ENCODE assay signal across 9 cellular contexts in the genomic region with DNA sequence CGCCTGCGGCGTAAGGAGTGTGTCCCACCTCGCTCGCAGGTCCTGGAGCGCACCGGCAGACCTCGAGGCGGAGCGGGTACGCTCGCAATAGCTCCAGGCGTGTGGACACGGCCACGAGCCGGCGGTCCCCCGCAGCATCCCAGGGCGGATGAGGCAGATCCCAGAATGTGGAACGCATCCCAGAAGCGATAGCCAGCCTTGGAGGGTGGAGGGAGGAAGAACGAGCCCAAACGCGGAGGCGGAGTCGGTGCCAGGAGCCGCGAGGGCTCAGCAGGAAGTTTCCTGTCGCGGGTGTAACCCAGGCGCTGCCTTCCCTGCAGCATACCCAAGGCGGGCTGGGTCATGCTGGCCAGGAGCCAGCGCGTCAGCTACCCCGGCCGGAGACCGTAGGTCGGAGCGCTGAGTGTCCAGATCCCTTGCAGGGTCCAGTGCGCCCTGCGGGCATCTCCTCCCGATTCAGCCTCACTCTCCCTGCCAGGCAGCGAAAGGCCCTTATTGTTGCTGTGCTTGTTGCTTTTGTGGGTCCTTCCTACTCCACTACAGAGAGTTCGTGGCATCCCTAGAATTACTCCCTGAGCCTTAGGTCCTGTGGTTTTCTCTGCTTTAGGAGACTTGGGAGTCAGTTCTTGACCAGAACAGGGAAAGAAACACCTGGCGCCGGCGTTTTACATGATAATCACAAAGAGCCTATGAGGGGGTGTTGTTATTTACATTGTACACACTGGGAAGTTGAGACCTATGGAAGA. TPM values are rescaled to one million over a fixed set of nuclear protein-coding genes. Genes with fewer than 3 reads are reported as not detected.
DNase-seq lines count a peak whose midpoint lies in the region; ATAC-seq, FAIRE-seq and TF ChIP-seq lines count a peak whose summit lies in the region.
"Had no signal": no experiment of that assay in that cellular context is flagged by ENCODE, and none has a peak within 500 bp of the region (broad histone marks: within the 10 kb centered on the region; RNA-seq: fewer than 3 reads in every experiment).

No MANE protein-coding gene starts in this region.

- TF ChIP-seq POLR2A in H54 (IDR thresholded peaks at IDR 0.05; ENCODE audit: low read depth, low read length) = 0 out of 2 replicates have a peak, but pooled peaks have one; percentile 19

- H3K9me3 ChIP-seq in T-helper 17 cell (ENCODE audit: control insufficient read depth, low read length, poor library complexity, severe bottlenecking) = no peaks in the 10 kb centered on the region

- H3K4me3 Mint-ChIP-seq in T-helper 17 cell = peak overlapping the region; percentile 86

- H3K27me3 Mint-ChIP-seq in T-helper 17 cell = peaks cover 44% of the 10 kb centered on the region

- H3K4me1 Mint-ChIP-seq in T-helper 17 cell = peaks cover 6% of the 10 kb centered on the region

- DNase-seq in H54 (ENCODE audit: insufficient read length, low spot score) (peak; percentile 87), T-helper 17 cell (no peak), cerebellar cortex (ENCODE audit: low spot score) (peak; percentile 83), kidney glomerular epithelial cell (lab: John Stamatoyannopoulos, UW) (peak; percentile 62), KBM-7 (no peak)
- peak; percentile 27 for DNase-seq in stimulated activated CD4-positive, alpha-beta T cell treated with anti-CD3 and anti-CD28 coated beads, Interleukin-4, amount 100 ng/mL, for 24 hours

- FAIRE-seq in H54 (lab: Jason Lieb, UNC) = no peak

- in situ Hi-C loops in KBM-7 (cut with MboI; ENCODE audit: low pct_unique_long_range_greater_than_20kb, low sequenced_read_pairs) = loop anchor here (10.0 kb wide), 1 partner anchor 57 kb away; no protein-coding TSS in a partner anchor

- ATAC-seq in T-helper 17 cell (peak; percentile 62), GM21360 (IDR thresholded peaks at IDR 0.05; ENCODE audit: unreplicated experiment) (no peak), GM19035 (IDR thresholded peaks at IDR 0.05; ENCODE audit: unreplicated experiment) (no peak)

- H3K36me3 Mint-ChIP-seq in T-helper 17 cell (ENCODE audit: low read depth) = peaks cover 7% of the 10 kb centered on the region

- H3K27ac Mint-ChIP-seq in T-helper 17 cell = peak overlapping the region; percentile 59

RNA-seq across cellular contexts. Expression of a gene that starts 27.7 kb away (rescaled TPM):
- not detected for total RNA-seq in T-helper 17 cell
- total RNA-seq: lung microvascular endothelial cell had no signal

RNA-seq across cellular contexts. Expression of a gene that starts 31.4 kb away (rescaled TPM):
- 1 to 10 TPM; 5.3 to 7.6 TPM for total RNA-seq in T-helper 17 cell
- total RNA-seq: lung microvascular endothelial cell had no signal

Comparison
In these comparisons a context has a peak if more than half of its experiments do, and no peak if none do; other contexts are left out.
1. DNase-seq: peak in H54 (single experiment), cerebellar cortex (single experiment), kidney glomerular epithelial cell (single experiment) and stimulated activated CD4-positive, alpha-beta T cell treated with anti-CD3 and anti-CD28 coated beads, Interleukin-4, amount 100 ng/mL, for 24 hours (single experiment); none in T-helper 17 cell (0 of 3) and KBM-7 (single experiment).